ENCODE assay signal across 1 cellular context in the genomic region with DNA sequence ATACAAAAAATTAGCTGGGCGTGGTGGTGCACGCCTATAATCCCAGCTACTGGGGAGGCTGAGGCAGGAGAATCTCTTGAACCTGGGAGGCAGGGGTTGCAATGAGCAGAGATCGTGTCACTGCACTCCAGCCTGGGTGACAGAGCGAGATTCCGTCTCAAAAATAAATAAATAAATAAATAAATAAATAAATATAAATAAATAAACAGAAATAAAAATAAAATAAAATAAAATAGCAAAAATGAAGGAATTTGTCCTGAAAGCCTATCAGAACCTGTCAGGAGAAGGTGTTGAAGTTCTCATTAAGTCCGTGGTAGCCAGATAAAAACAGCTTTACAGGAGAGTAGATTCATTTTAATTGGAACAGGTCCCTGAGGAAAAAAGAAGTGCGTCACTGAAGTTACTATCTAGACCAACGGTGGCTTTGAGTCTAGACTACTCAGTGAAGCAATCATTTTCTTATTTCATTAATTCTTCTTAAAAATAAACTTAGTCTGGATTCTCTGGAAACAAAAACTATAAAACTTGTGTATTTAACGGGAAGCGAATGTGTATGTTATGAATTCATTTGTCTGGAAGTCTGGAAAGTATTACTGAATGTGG.
TF ChIP-seq lines count a peak whose summit lies in the region.

No MANE protein-coding gene starts in this region.

TF ChIP-seq in HEK293, 187 proteins besides CTCF, POLR2A, EP300 and RAD21 (continued from another document):
- TF ChIP-seq, protein P1, sequence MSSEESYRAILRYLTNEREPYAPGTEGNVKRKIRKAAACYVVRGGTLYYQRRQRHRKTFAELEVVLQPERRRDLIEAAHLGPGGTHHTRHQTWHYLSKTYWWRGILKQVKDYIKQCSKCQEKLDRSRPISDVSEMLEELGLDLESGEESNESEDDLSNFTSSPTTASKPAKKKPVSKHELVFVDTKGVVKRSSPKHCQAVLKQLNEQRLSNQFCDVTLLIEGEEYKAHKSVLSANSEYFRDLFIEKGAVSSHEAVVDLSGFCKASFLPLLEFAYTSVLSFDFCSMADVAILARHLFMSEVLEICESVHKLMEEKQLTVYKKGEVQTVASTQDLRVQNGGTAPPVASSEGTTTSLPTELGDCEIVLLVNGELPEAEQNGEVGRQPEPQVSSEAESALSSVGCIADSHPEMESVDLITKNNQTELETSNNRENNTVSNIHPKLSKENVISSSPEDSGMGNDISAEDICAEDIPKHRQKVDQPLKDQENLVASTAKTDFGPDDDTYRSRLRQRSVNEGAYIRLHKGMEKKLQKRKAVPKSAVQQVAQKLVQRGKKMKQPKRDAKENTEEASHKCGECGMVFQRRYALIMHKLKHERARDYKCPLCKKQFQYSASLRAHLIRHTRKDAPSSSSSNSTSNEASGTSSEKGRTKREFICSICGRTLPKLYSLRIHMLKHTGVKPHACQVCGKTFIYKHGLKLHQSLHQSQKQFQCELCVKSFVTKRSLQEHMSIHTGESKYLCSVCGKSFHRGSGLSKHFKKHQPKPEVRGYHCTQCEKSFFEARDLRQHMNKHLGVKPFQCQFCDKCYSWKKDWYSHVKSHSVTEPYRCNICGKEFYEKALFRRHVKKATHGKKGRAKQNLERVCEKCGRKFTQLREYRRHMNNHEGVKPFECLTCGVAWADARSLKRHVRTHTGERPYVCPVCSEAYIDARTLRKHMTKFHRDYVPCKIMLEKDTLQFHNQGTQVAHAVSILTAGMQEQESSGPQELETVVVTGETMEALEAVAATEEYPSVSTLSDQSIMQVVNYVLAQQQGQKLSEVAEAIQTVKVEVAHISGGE (tag by site-specific recombination; conservative IDR thresholded peaks at IDR 0.05; ENCODE audit: low read depth), result 0 out of 2 replicates have a peak, but pooled peaks have one; percentile 29
- TF ChIP-seq ZNF555 (tag by site-specific recombination; conservative IDR thresholded peaks at IDR 0.05), result 0 out of 2 replicates have a peak, but pooled peaks have one; percentile 14
